23 cellular contexts compared by ENCODE assay signal in genomic region chr3:22861426-22861825, GRCh38.
"Had no signal": no experiment of that assay in that cellular context is flagged by ENCODE, and none has a peak within 500 bp of the region (broad histone marks: within the 10 kb centered on the region; RNA-seq: fewer than 3 reads in every experiment).

No MANE protein-coding gene starts in this region.

- DNase-seq: activated CD4-positive, alpha-beta memory T cell treated with anti-CD3 and anti-CD28 coated beads for 36 hours; activated CD4-positive, alpha-beta T cell treated with anti-CD3 and anti-CD28 coated beads, Interleukin-2, amount 10 ng/mL, durations not matched to agents 24 days and 14 days; activated CD4-positive, CD25-positive, alpha-beta regulatory T cell treated with anti-CD3 and anti-CD28 coated beads, Interleukin-2, amount 50 U/mL, for 72 hours; activated CD8-positive, alpha-beta memory T cell treated with anti-CD3 and anti-CD28 coated beads, Interleukin-2, amount 50 U/mL, for 4 hours; activated gamma-delta T cell; activated naive CD4-positive, alpha-beta T cell treated with anti-CD3 and anti-CD28 coated beads, Interleukin-2, amount 10 ng/mL, durations not matched to agents 7 days and 5 days; activated naive CD8-positive, alpha-beta T cell treated with anti-CD3 and anti-CD28 coated beads, Interleukin-2, amount 10 ng/mL, durations not matched to agents 7 days and 5 days; activated T-cell treated with anti-CD3 and anti-CD28 coated beads, Interleukin-2, amount 50 U/mL, for 1 hour; central memory CD4-positive, alpha-beta T cell; esophagus squamous epithelium; left ventricle myocardium inferior; mucosa of descending colon; retina; stimulated activated CD4-positive, alpha-beta T cell treated with anti-CD3 and anti-CD28 coated beads, Interleukin-12 subunit alpha, Interleukin-12 subunit beta, amount 100 ng/mL, for 4 hours; stimulated activated CD4-positive, alpha-beta T cell treated with anti-CD3 and anti-CD28 coated beads, Interleukin-4, amount 100 ng/mL, for 1 hour; stimulated activated naive CD8-positive, alpha-beta T cell treated with anti-CD3 and anti-CD28 coated beads, Interleukin-15, Interleukin-2, amounts not matched to agents 100 U/mL and 50 U/mL, for 24 hours; T-helper 17 cell; uterus had no signal

- H3K27ac ChIP-seq: ascending aorta, esophagus squamous epithelium, left ventricle myocardium inferior, skin epidermis, thoracic aorta, uterus had no signal

- ATAC-seq: mucosa of descending colon; natural killer cell treated with Interleukin-12 subunit alpha and Interleukin-12 subunit beta and Interleukin-15 and Interleukin-18, amount 100 ng/mL, for 72 hours; sciatic nerve; stimulated activated naive CD8-positive, alpha-beta T cell treated with anti-CD3 and anti-CD28 coated beads, Interleukin-15, Interleukin-2, amounts not matched to agents 100 U/mL and 50 U/mL, for 24 hours; T-helper 17 cell had no signal
